In genomic region chr21:34864370-34865209, GRCh38 we compare ENCODE assay signal across 11 cellular contexts.
A peak's percentile ranks its signal among the peaks of the same experiment; 100 is the strongest.
DNase-seq lines count a peak whose midpoint lies in the region; ATAC-seq and TF ChIP-seq lines count a peak whose summit lies in the region.
"Had no signal": no experiment of that assay in that cellular context is flagged by ENCODE, and none has a peak within 500 bp of the region (broad histone marks: within the 10 kb centered on the region; RNA-seq: fewer than 3 reads in every experiment).

No MANE protein-coding gene starts in this region.

- H3K4me1 Mint-ChIP-seq in CD8-positive, alpha-beta T cell (ENCODE audit: low read depth): peaks cover 25% of the 10 kb centered on the region
- peaks cover 42 to 62% of the 10 kb centered on the region in 2 donors for H3K4me1 Mint-ChIP-seq in effector memory CD8-positive, alpha-beta T cell (ENCODE audit: low read depth in 2 of 2)
- H3K4me1 Mint-ChIP-seq in progenitor cell of endocrine pancreas (ENCODE audit: low read depth): peaks cover 27% of the 10 kb centered on the region

- no peak overlapping the region for H3K4me3 ChIP-seq in CD8-positive, alpha-beta T cell (ENCODE audit: low read depth, low read length)
- H3K4me3 ChIP-seq in MM.1S (ENCODE audit: low read length) (0 out of 2 replicates have a peak overlapping the region, but pooled peaks have one; percentile 2), tibial artery (no peak overlapping the region)

- peaks cover 12% of the 10 kb centered on the region for H3K79me2 ChIP-seq in MM.1S (ENCODE audit: low read length)

- no peaks in the 10 kb centered on the region for H3K9me2 ChIP-seq in MM.1S (replicated peaks; ENCODE audit: insufficient read depth, low read length)

- intact Hi-C loops in CD8-positive, alpha-beta T cell (cut with DNase I, micrococcal nuclease): no loop called here
- intact Hi-C loops in tibial artery (cut with DNase I; ENCODE audit: low total_unique reads): no loop called here

- no peak overlapping the region for H3K4me3 Mint-ChIP-seq in CD8-positive, alpha-beta T cell
- peak overlapping the region in 1 of 2 donors; percentile 9 for H3K4me3 Mint-ChIP-seq in effector memory CD8-positive, alpha-beta T cell
- no peak overlapping the region for H3K4me3 Mint-ChIP-seq in progenitor cell of endocrine pancreas (ENCODE audit: low read depth)

- H4K20me1 ChIP-seq in MM.1S (ENCODE audit: insufficient read depth, low read length): no peaks in the 10 kb centered on the region

- H3K27me3 ChIP-seq in CD8-positive, alpha-beta T cell (ENCODE audit: insufficient read depth, low read length): no peaks in the 10 kb centered on the region
- no peaks in the 10 kb centered on the region for H3K27me3 ChIP-seq in MM.1S (replicated peaks; ENCODE audit: insufficient read depth, low read length)
- no peaks in the 10 kb centered on the region for H3K27me3 ChIP-seq in tibial artery

- peaks cover 6% of the 10 kb centered on the region for H3K4me1 ChIP-seq in CD8-positive, alpha-beta T cell (ENCODE audit: insufficient read depth, low read length)
- H3K4me1 ChIP-seq in MM.1S (ENCODE audit: low read length) (peaks cover 37% of the 10 kb centered on the region), tibial artery (peaks cover 0 to 19% (median 0%) of the 10 kb centered on the region in 4 donors)

- ATAC-seq in CD8-positive, alpha-beta T cell: no peak
- ATAC-seq in effector memory CD8-positive, alpha-beta T cell (replicated peaks): no peak

- no peak overlapping the region for H3K27ac ChIP-seq in CD8-positive, alpha-beta T cell (ENCODE audit: low read depth, low read length)
- H3K27ac ChIP-seq in MM.1S (ENCODE audit: low read length) (peak overlapping the region; percentile 79), tibial artery (no peak overlapping the region)

- peak overlapping the region; percentile 28 for H3K9ac ChIP-seq in MM.1S (ENCODE audit: low read length)

- H3K36me3 Mint-ChIP-seq in CD8-positive, alpha-beta T cell: peaks cover 90% of the 10 kb centered on the region
- peaks cover 67% of the 10 kb centered on the region for H3K36me3 Mint-ChIP-seq in effector memory CD8-positive, alpha-beta T cell (ENCODE audit: insufficient read depth)
- H3K36me3 Mint-ChIP-seq in progenitor cell of endocrine pancreas (ENCODE audit: insufficient read depth): no peaks in the 10 kb centered on the region

- peaks cover 29% of the 10 kb centered on the region for H3F3A ChIP-seq in MM.1S (ENCODE audit: insufficient read depth, low read length)

- POLR2A ChIA-PET in CD8-positive, alpha-beta T cell (lab: Charles Lee): no interaction called here

- H3K4me2 ChIP-seq in MM.1S (ENCODE audit: low read depth, low read length): peak overlapping the region; percentile 75

- H3K9me3 ChIP-seq in CD8-positive, alpha-beta T cell (ENCODE audit: low read length): no peaks in the 10 kb centered on the region
- no peaks in the 10 kb centered on the region for H3K9me3 ChIP-seq in MM.1S (replicated peaks; ENCODE audit: insufficient read depth, low read length)
- H3K9me3 ChIP-seq in tibial artery: no peaks in the 10 kb centered on the region

- CTCF ChIA-PET in CD8-positive, alpha-beta T cell (lab: Charles Lee): no interaction called here

- peak overlapping the region; percentile 11 for H3K27ac Mint-ChIP-seq in CD8-positive, alpha-beta T cell
- H3K27ac Mint-ChIP-seq in effector memory CD8-positive, alpha-beta T cell: peak overlapping the region; percentile 80
- peak overlapping the region; percentile 45 for H3K27ac Mint-ChIP-seq in progenitor cell of endocrine pancreas

- no peaks in the 10 kb centered on the region for H3K9me3 Mint-ChIP-seq in CD8-positive, alpha-beta T cell
- H3K9me3 Mint-ChIP-seq in effector memory CD8-positive, alpha-beta T cell: no peaks in the 10 kb centered on the region
- H3K9me3 Mint-ChIP-seq in progenitor cell of endocrine pancreas (ENCODE audit: low read depth): no peaks in the 10 kb centered on the region

- peaks cover 19% of the 10 kb centered on the region for H3K36me3 ChIP-seq in CD8-positive, alpha-beta T cell (ENCODE audit: insufficient read depth, low read length)
- no peaks in the 10 kb centered on the region for H3K36me3 ChIP-seq in MM.1S (replicated peaks; ENCODE audit: insufficient read depth, low read length)
- H3K36me3 ChIP-seq in tibial artery: peaks cover 0 to 42% (median 8%) of the 10 kb centered on the region in 3 donors

- no peak for TF ChIP-seq CTCF in CD8-positive, alpha-beta T cell (IDR thresholded peaks at IDR 0.05)
- TF ChIP-seq CTCF in MM.1S (IDR thresholded peaks at IDR 0.05; ENCODE audit: low read length) (no peak), progenitor cell of endocrine pancreas (IDR thresholded peaks at IDR 0.05; ENCODE audit: unreplicated experiment) (no peak), tibial artery (IDR thresholded peaks at IDR 0.05) (no peak)

- no peaks in the 10 kb centered on the region for H3K27me3 Mint-ChIP-seq in CD8-positive, alpha-beta T cell (ENCODE audit: low read depth)
- H3K27me3 Mint-ChIP-seq in effector memory CD8-positive, alpha-beta T cell: no peaks in the 10 kb centered on the region
- peaks cover 54% of the 10 kb centered on the region for H3K27me3 Mint-ChIP-seq in progenitor cell of endocrine pancreas

- H2AFZ ChIP-seq in MM.1S (ENCODE audit: low read length): peak overlapping the region; percentile 32

- DNase-seq in CD8-positive, alpha-beta T cell: peak in 1 of 7 experiments; percentile 42
- DNase-seq in MM.1S (no peak), progenitor cell of endocrine pancreas (ENCODE audit: low spot score, unreplicated experiment) (no peak), NCI-H345 treated with DMSO at 0.1 percent for 48 hours (lab: John Stamatoyannopoulos, UW; ENCODE audit: unreplicated experiment) (no peak), NCI-H446 (lab: John Stamatoyannopoulos, UW) (no peak), tibial artery (no peak)
- DNase-seq in effector memory CD8-positive, alpha-beta T cell: no peak
- DNase-seq: GOT3; NCI-H187; stimulated activated CD8-positive, alpha-beta memory T cell treated with anti-CD3 and anti-CD28 coated beads, Interleukin-4, amount 100 ng/mL, for 48 hours; SW 1271 had no signal

Comparison
In these comparisons a context has a peak if more than half of its experiments do, and no peak if none do; other contexts are left out.
1. H3K27ac Mint-ChIP-seq: peak in every context shown above with its lines; median percentile 80 in effector memory CD8-positive, alpha-beta T cell; 45 in progenitor cell of endocrine pancreas; 11 in CD8-positive, alpha-beta T cell.